Comparison of ENCODE assay signal across 9 cellular contexts in genomic region chr1:203475012-203475981, GRCh38. TPM values are rescaled to one million over a fixed set of nuclear protein-coding genes. Genes with fewer than 3 reads are reported as not detected.
DNase-seq lines count a peak whose midpoint lies in the region; ATAC-seq and TF ChIP-seq lines count a peak whose summit lies in the region.
"Had no signal": no experiment of that assay in that cellular context is flagged by ENCODE, and none has a peak within 500 bp of the region (broad histone marks: within the 10 kb centered on the region; RNA-seq: fewer than 3 reads in every experiment).

PRELP (plus strand) TSS chr1:203475806; CDS start chr1:203483185, 7,379 bp downstream.

- no peak for ATAC-seq in HG03469 (IDR thresholded peaks at IDR 0.05; ENCODE audit: unreplicated experiment)

- H3K36me3 ChIP-seq in ES-I3 (ENCODE audit: insufficient read depth, low read length): no peaks in the 10 kb centered on the region
- H3K36me3 ChIP-seq in OCI-LY1 (ENCODE audit: insufficient read depth, low read length): no peaks in the 10 kb centered on the region
- H3K36me3 ChIP-seq in prostate gland: no peaks in the 10 kb centered on the region

- H3K9ac ChIP-seq in ES-I3 (ENCODE audit: low read depth, low read length): peak within 1 kb of the TSS; percentile 1; the same call in 1 of the 2 replicates
- H3K9ac ChIP-seq in OCI-LY1 (ENCODE audit: low read length): peak within 1 kb of the TSS; percentile 39

- no peaks in the 10 kb centered on the region for H3K9me3 ChIP-seq in ES-I3 (ENCODE audit: control insufficient read depth, insufficient read depth, low read length)
- H3K9me3 ChIP-seq in OCI-LY1 (ENCODE audit: low read length): no peaks in the 10 kb centered on the region
- H3K9me3 ChIP-seq in prostate gland: no peaks in the 10 kb centered on the region

- TF ChIP-seq CTCF in OCI-LY1 (IDR thresholded peaks at IDR 0.05; ENCODE audit: low read length): no peak
- TF ChIP-seq CTCF in prostate gland (IDR thresholded peaks at IDR 0.05): no peak

- H3K4me3 ChIP-seq in OCI-LY1 (ENCODE audit: low read depth, low read length, poor library complexity, severe bottlenecking) (no peak within 1 kb of the TSS), prostate gland (peak within 1 kb of the TSS; percentile 15 to 26)

- H3K27ac ChIP-seq in OCI-LY1 (ENCODE audit: low read depth, low read length, poor library complexity, severe bottlenecking) (peak within 1 kb of the TSS; percentile 96), prostate gland (peak within 1 kb of the TSS; percentile 67 to 78)

- no peak for TF ChIP-seq POLR2A in prostate gland (IDR thresholded peaks at IDR 0.05)

- no peak within 1 kb of the TSS for H2AFZ ChIP-seq in OCI-LY1 (ENCODE audit: low read length)

- peaks cover 12% of the 10 kb centered on the region for H3K4me1 ChIP-seq in ES-I3 (ENCODE audit: insufficient read depth, low read length)
- H3K4me1 ChIP-seq in OCI-LY1 (ENCODE audit: insufficient read depth, low read length, severe bottlenecking): peaks cover 57% of the 10 kb centered on the region
- H3K4me1 ChIP-seq in prostate gland (replicated peaks): no peaks in the 10 kb centered on the region

- 9% methylated on average over 8 of the region's 8 CpGs for WGBS in prostate gland

- H3K27me3 ChIP-seq in OCI-LY1 (ENCODE audit: insufficient read depth, low read length): no peaks in the 10 kb centered on the region
- no peaks in the 10 kb centered on the region for H3K27me3 ChIP-seq in prostate gland (replicated peaks; ENCODE audit: insufficient read depth)

- intact Hi-C loops in cardiac septum (cut with DNase I) (no loop called here), prostate gland (cut with DNase I) (no loop called here)

- DNase-seq in cardiac septum (ENCODE audit: low spot score) (no peak), prostate gland (ENCODE audit: low spot score) (peak; percentile 57), GM19238 (ENCODE audit: insufficient read length, low spot score) (no peak), SKM-1 (lab: John Stamatoyannopoulos, UW; ENCODE audit: unreplicated experiment) (no peak), NAMALWA (ENCODE audit: low spot score) (no peak)
- DNase-seq: RPMI8226 had no signal

- H3F3A ChIP-seq in OCI-LY1 (ENCODE audit: insufficient read depth, low read length): peaks cover 8% of the 10 kb centered on the region; the same call in 1 of the 2 replicates

- no peaks in the 10 kb centered on the region for H3K79me2 ChIP-seq in OCI-LY1 (ENCODE audit: insufficient read depth, low read length)

- H3K9me2 ChIP-seq in OCI-LY1 (ENCODE audit: low read depth, low read length): no peaks in the 10 kb centered on the region

- no peaks in the 10 kb centered on the region for H4K20me1 ChIP-seq in OCI-LY1 (ENCODE audit: insufficient read depth, low read length)

- peak within 1 kb of the TSS; percentile 28; the same call in 1 of the 2 replicates for H3K4me2 ChIP-seq in OCI-LY1 (ENCODE audit: low read length)

RNA-seq across cellular contexts. Expression of gene PRELP, which starts in this region (rescaled TPM):
- total RNA-seq in cardiac septum (49.7 TPM), prostate gland (10 to 100 TPM; 17.9 to 43.2 TPM)
